ENCODE assay signal across 9 cellular contexts in the genomic region with DNA sequence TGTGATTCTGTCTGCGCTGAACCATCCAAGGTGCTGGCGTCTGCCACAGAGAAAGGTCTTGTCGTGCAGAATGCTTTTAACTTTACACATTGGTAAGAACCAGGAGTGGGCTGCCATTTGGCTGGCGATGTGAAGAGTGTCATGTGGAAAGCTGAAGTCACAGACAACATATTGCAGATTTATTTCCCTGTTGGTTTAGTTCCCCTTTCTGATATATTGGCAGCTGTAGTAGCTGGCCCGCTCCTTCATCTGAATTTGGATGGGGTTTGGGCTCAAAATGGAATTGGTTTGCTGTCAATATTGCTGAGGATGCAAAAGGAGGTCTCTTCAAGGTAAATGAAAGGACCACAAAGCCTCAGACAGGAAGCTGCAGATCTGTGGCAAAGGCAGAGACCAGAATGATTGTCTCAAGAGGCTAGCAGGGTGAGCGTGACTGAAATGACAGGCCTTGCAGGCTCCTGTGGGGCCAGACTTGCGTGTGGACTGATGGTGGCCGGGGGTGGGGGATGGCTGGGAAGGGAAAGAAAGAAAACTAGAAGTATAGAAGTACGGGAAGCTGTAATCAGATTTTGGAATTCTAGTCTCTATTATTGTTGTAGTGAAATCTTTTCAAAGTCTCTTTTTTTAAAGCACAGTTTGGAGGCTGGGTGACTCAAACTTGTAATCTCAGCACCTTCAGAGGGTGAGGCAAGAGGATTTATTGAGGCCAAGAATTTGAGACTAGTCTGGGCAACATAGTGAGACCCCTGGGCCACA. TPM values are rescaled to one million over a fixed set of nuclear protein-coding genes. Genes with fewer than 3 reads are reported as not detected.
DNase-seq lines count a peak whose midpoint lies in the region; ATAC-seq and TF ChIP-seq lines count a peak whose summit lies in the region.
"Had no signal": no experiment of that assay in that cellular context is flagged by ENCODE, and none has a peak within 500 bp of the region (broad histone marks: within the 10 kb centered on the region; RNA-seq: fewer than 3 reads in every experiment).

No MANE protein-coding gene starts in this region.

- 57 to 71% methylated on average over 9 of the region's 9 CpGs for WGBS in lung, 2 donors

- H3K4me3 ChIP-seq in right atrium auricular region (no peak overlapping the region), lung (no peak overlapping the region)
- H3K4me3 ChIP-seq: tibial nerve had no signal

- no peaks in the 10 kb centered on the region for H3K36me3 ChIP-seq in right atrium auricular region
- no peaks in the 10 kb centered on the region for H3K36me3 ChIP-seq in lung (ENCODE audit: control insufficient read depth in 2 of 2, insufficient read depth in 2 of 2, low read length in 2 of 2)
- H3K36me3 ChIP-seq: tibial nerve had no signal

- DNase-seq in Right ventricle myocardium superior (peak; percentile 44), right atrium auricular region (ENCODE audit: low spot score) (no peak), T-helper 9 cell (peak; percentile 19), lung (ENCODE audit: low spot score) (no peak), dermis blood vessel endothelial cell (no peak), NCI-H345 treated with DMSO at 0.1 percent for 48 hours (lab: John Stamatoyannopoulos, UW; ENCODE audit: unreplicated experiment) (no peak), occipital lobe (lab: John Stamatoyannopoulos, UW) (no peak)

- ATAC-seq in Right ventricle myocardium superior (ENCODE audit: poor library complexity), result peak; percentile 38
- ATAC-seq in HG03064 (IDR thresholded peaks at IDR 0.05; ENCODE audit: low read depth, unreplicated experiment), result peak; percentile 89
- ATAC-seq in lung (ENCODE audit: insufficient read depth, low FRiP score), result peak; percentile 34

- H3K27ac ChIP-seq in right atrium auricular region (no peak overlapping the region), lung (ENCODE audit: low read depth in 1 of 2, low read length in 1 of 2) (peak overlapping the region in 1 of 2 donors; percentile 76)

- TF ChIP-seq CTCF in right atrium auricular region (IDR thresholded peaks at IDR 0.05) (no peak), lung (IDR thresholded peaks at IDR 0.05; ENCODE audit: control extremely low read depth, extremely low read depth) (no peak)

- H3K4me1 ChIP-seq in right atrium auricular region (peaks cover 0 to 4% of the 10 kb centered on the region in 2 donors), lung (ENCODE audit: control insufficient read depth in 2 of 2, insufficient read depth in 2 of 2, low read length in 2 of 2) (no peaks in the 10 kb centered on the region)

- H3K9me3 ChIP-seq in right atrium auricular region (no peaks in the 10 kb centered on the region), lung (ENCODE audit: control insufficient read depth in 2 of 2, insufficient read depth in 1 of 2, low read length in 1 of 2) (no peaks in the 10 kb centered on the region)
- H3K9me3 ChIP-seq: tibial nerve had no signal

- H3K27me3 ChIP-seq in right atrium auricular region (no peaks in the 10 kb centered on the region), lung (ENCODE audit: control insufficient read depth, insufficient read depth) (no peaks in the 10 kb centered on the region)
- H3K27me3 ChIP-seq: tibial nerve had no signal

- intact Hi-C loops in Right ventricle myocardium superior (cut with DNase I), result no loop called here

RNA-seq across cellular contexts. Expression of a gene that starts 25.1 kb away (rescaled TPM):
- total RNA-seq in Right ventricle myocardium superior, result 0.65 TPM
- total RNA-seq in right atrium auricular region, result 1 to 10 TPM in 1 of 2 donors, under 1 TPM in 1; 0.26 to 1.2 TPM
- 1 to 10 TPM; 2.2 to 2.6 TPM for total RNA-seq in lung
- polyA plus RNA-seq in lung, result 1 to 10 TPM in 1 of 2 donors, under 1 TPM in 1; 0.59 to 2.1 TPM
- 0.09 TPM in 1 of 2 replicates, not detected in the other for total RNA-seq in dermis blood vessel endothelial cell
- total RNA-seq in occipital lobe, result 0.47 TPM

Comparison
In these comparisons a context has a peak if more than half of its experiments do, and no peak if none do; other contexts are left out.
1. DNase-seq: peak in Right ventricle myocardium superior (single experiment) and T-helper 9 cell (single experiment); none in right atrium auricular region (single experiment), lung (single experiment), dermis blood vessel endothelial cell (single experiment), NCI-H345 treated with DMSO at 0.1 percent for 48 hours (single experiment) and occipital lobe (single experiment).
2. ATAC-seq: peak in every context shown above with its lines; median percentile 89 in HG03064; 38 in Right ventricle myocardium superior; 34 in lung.